Comparison of ENCODE assay signal across 22 cellular contexts in genomic region chr17:53924530-53925455, GRCh38.
DNase-seq lines count a peak whose midpoint lies in the region; ATAC-seq and TF ChIP-seq lines count a peak whose summit lies in the region.
"Had no signal": no experiment of that assay in that cellular context is flagged by ENCODE, and none has a peak within 500 bp of the region (broad histone marks: within the 10 kb centered on the region; RNA-seq: fewer than 3 reads in every experiment).

No MANE protein-coding gene starts in this region.

- TF ChIP-seq RAD21 in HCT116 (IDR thresholded peaks at IDR 0.05; ENCODE audit: low read depth): no peak

- H3K4me1 ChIP-seq in HCT116 (ENCODE audit: control insufficient read depth in 1 of 2, insufficient read depth in 2 of 2, low read length in 2 of 2): no peaks in the 10 kb centered on the region
- no peaks in the 10 kb centered on the region for H3K4me1 ChIP-seq in endodermal cell (ENCODE audit: control insufficient read depth, insufficient read depth, low read length)
- H3K4me1 ChIP-seq in neuron (ENCODE audit: insufficient read depth, low read length): peaks cover 24% of the 10 kb centered on the region
- H3K4me1 ChIP-seq: parathyroid adenoma had no signal

- BruUV-seq in HCT116 (replicated peaks; lab: Mats Ljungman, UMichigan): no TSS peak

- H3K79me2 ChIP-seq in HCT116 (ENCODE audit: insufficient read depth, low read length): no peaks in the 10 kb centered on the region
- H3K79me2 ChIP-seq: parathyroid adenoma had no signal

- H3K36me3 ChIP-seq in HCT116 (ENCODE audit: control insufficient read depth in 1 of 2, insufficient read depth in 2 of 2, low read length in 2 of 2) (no peaks in the 10 kb centered on the region; a peak in 1 of 4 replicates), endodermal cell (ENCODE audit: control insufficient read depth, insufficient read depth, low read length) (no peaks in the 10 kb centered on the region), neuron (ENCODE audit: insufficient read depth, low read length) (no peaks in the 10 kb centered on the region)

- H3K9me2 ChIP-seq in HCT116 (ENCODE audit: insufficient read depth): no peaks in the 10 kb centered on the region

- no peak overlapping the region for H3K9ac ChIP-seq in HCT116 (ENCODE audit: low read length)
- no peak overlapping the region for H3K9ac ChIP-seq in endodermal cell (ENCODE audit: extremely low read depth, low read length, poor library complexity, severe bottlenecking)
- H3K9ac ChIP-seq: parathyroid adenoma had no signal

- TF ChIP-seq POLR2A in HCT116 (IDR thresholded peaks at IDR 0.05; ENCODE audit: borderline replicate concordance, extremely low read depth, insufficient read depth, insufficient read length): no peak

- H3K9me3 ChIP-seq in HCT116 (ENCODE audit: control insufficient read depth in 1 of 2, insufficient read depth in 1 of 2, low read depth in 1 of 2, low read length in 2 of 2) (peaks cover 36 to 42% of the 10 kb centered on the region in 2 experiments; a peak in 2 of 4 replicates), endodermal cell (ENCODE audit: control insufficient read depth, low read length) (no peaks in the 10 kb centered on the region), neuron (ENCODE audit: low read length) (no peaks in the 10 kb centered on the region)

- H3K36me3 Mint-ChIP-seq in endodermal cell (ENCODE audit: low read depth) (no peaks in the 10 kb centered on the region), osteocyte (ENCODE audit: unreplicated experiment) (no peaks in the 10 kb centered on the region)

- H3K4me1 Mint-ChIP-seq in endodermal cell: peaks cover 3% of the 10 kb centered on the region
- no peaks in the 10 kb centered on the region for H3K4me1 Mint-ChIP-seq in osteocyte (ENCODE audit: unreplicated experiment)

- intact Hi-C loops in HCT116 (cut with micrococcal nuclease): no loop called here

- POLR2A ChIA-PET in HCT116 (lab: Charles Lee): no interaction called here

- ATAC-seq in HCT116: no peak
- ATAC-seq: activated CD4-positive, CD25-positive, alpha-beta regulatory T cell treated with anti-CD3 and anti-CD28 coated beads, Interleukin-2, amount 50 U/mL, for 24 hours; activated CD8-positive, alpha-beta T cell treated with anti-CD3 and anti-CD28 coated beads, Interleukin-2, amount 10 ng/mL, durations not matched to agents 7 days and 5 days had no signal

- H2AFZ ChIP-seq in HCT116 (ENCODE audit: low read depth, low read length, poor library complexity, severe bottlenecking) (no peak overlapping the region), neuron (ENCODE audit: low read depth, low read length) (peak overlapping the region; percentile 80)
- H2AFZ ChIP-seq: parathyroid adenoma had no signal

- no peaks in the 10 kb centered on the region for H3K9me3 Mint-ChIP-seq in endodermal cell
- peaks cover 15% of the 10 kb centered on the region for H3K9me3 Mint-ChIP-seq in osteocyte (ENCODE audit: unreplicated experiment)

- H3K27me3 ChIP-seq in HCT116 (ENCODE audit: insufficient read depth, low read length): no peaks in the 10 kb centered on the region
- no peaks in the 10 kb centered on the region for H3K27me3 ChIP-seq in endodermal cell (ENCODE audit: control insufficient read depth, insufficient read depth, low read length, poor library complexity, severe bottlenecking)
- H3K27me3 ChIP-seq in neuron (ENCODE audit: insufficient read depth, low read length): no peaks in the 10 kb centered on the region

- H3K4me2 ChIP-seq in HCT116 (ENCODE audit: low read length): no peak overlapping the region

- CTCF ChIA-PET in HCT116 (lab: Charles Lee): no interaction called here

- H3K27me3 Mint-ChIP-seq in endodermal cell (ENCODE audit: insufficient read depth) (no peaks in the 10 kb centered on the region), osteocyte (ENCODE audit: unreplicated experiment) (no peaks in the 10 kb centered on the region)

- H3K4me3 ChIP-seq in HCT116 (replicated peaks in 1 of 2; ENCODE audit: low read depth in 1 of 2, low read length in 2 of 2): no peak overlapping the region
- no peak overlapping the region for H3K4me3 ChIP-seq in endodermal cell (ENCODE audit: low read length)
- H3K4me3 ChIP-seq in neuron (ENCODE audit: low read length): peak overlapping the region; percentile 3
- H3K4me3 ChIP-seq: SK-N-MC had no signal

- TF ChIP-seq CTCF in HCT116 (IDR thresholded peaks at IDR 0.05 in 2 of 3, conservative IDR thresholded peaks at IDR 0.05 in 1 of 3; ENCODE audit: borderline replicate concordance in 1 of 3, insufficient read depth in 1 of 3, low read depth in 2 of 3, low read length in 2 of 3) (no peak), endodermal cell (conservative IDR thresholded peaks at IDR 0.05) (no peak), osteocyte (IDR thresholded peaks at IDR 0.05) (no peak)

- RAD21 ChIA-PET in HCT116 (lab: Charles Lee; ENCODE audit: low non-redundant PET in 1 of 2, low total read pairs in 2 of 2, uncharacterized antibody in 2 of 2, unreplicated experiment in 2 of 2): no interaction called here

- no peak for DNase-seq in HCT116 (ENCODE audit: low read depth, low spot score)
- no peak for DNase-seq in endodermal cell
- peak; percentile 4 for DNase-seq in kidney tubule cell (ENCODE audit: low spot score)
- no peak for DNase-seq in Kasumi-1 (lab: John Stamatoyannopoulos, UW)
- no peak for DNase-seq in NCI-H82 (lab: John Stamatoyannopoulos, UW)
- DNase-seq in osteocyte (ENCODE audit: extremely low spot score, unreplicated experiment): no peak
- DNase-seq in dermis blood vessel endothelial cell: no peak
- DNase-seq: activated CD8-positive, alpha-beta T cell treated with anti-CD3 and anti-CD28 coated beads, Interleukin-2, amount 10 ng/mL, durations not matched to agents 7 days and 5 days; activated naive CD4-positive, alpha-beta T cell treated with anti-CD3 and anti-CD28 coated beads for 36 hours; activated T-cell treated with anti-CD3 and anti-CD28 coated beads, Interleukin-2, amount 50 U/mL, for 48 hours; amygdala; C1 segment of cervical spinal cord; NCI-H1105 treated with DMSO at 0.1 percent for 48 hours; NCI-H2081 treated with DMSO at 0.1 percent for 48 hours; stimulated activated CD4-positive, alpha-beta T cell treated with anti-CD3 and anti-CD28 coated beads, Interleukin-1b, Interleukin-23, amount 100 ng/mL, for 48 hours; stimulated activated naive CD4-positive, alpha-beta T cell; T1000 had no signal

- H3K4me3 Mint-ChIP-seq in endodermal cell (no peak overlapping the region), osteocyte (ENCODE audit: unreplicated experiment) (no peak overlapping the region)
- H3K4me3 Mint-ChIP-seq: activated CD8-positive, alpha-beta T cell treated with anti-CD3 and anti-CD28 coated beads, Interleukin-2, amount 10 ng/mL, durations not matched to agents 7 days and 5 days; activated naive CD4-positive, alpha-beta T cell treated with anti-CD3 and anti-CD28 coated beads for 36 hours had no signal

- H3K27ac ChIP-seq in HCT116 (ENCODE audit: low read depth, low read length) (no peak overlapping the region), endodermal cell (ENCODE audit: low read depth, low read length) (peak overlapping the region; percentile 27)
- H3K27ac ChIP-seq: epithelial cell of prostate, parathyroid adenoma, SK-N-MC had no signal

- no peaks in the 10 kb centered on the region for H4K20me1 ChIP-seq in HCT116 (ENCODE audit: insufficient read depth)

- WGBS in endodermal cell (ENCODE audit: insufficient coverage in 1 of 2, insufficient read length in 1 of 2), 2 experiments: 60 to 82% methylated on average over 2 to 4 of the region's 4 CpGs

- H3K27ac Mint-ChIP-seq in endodermal cell (no peak overlapping the region), osteocyte (ENCODE audit: unreplicated experiment) (no peak overlapping the region)
- H3K27ac Mint-ChIP-seq: activated CD8-positive, alpha-beta T cell treated with anti-CD3 and anti-CD28 coated beads, Interleukin-2, amount 10 ng/mL, durations not matched to agents 7 days and 5 days; activated naive CD4-positive, alpha-beta T cell treated with anti-CD3 and anti-CD28 coated beads for 36 hours had no signal

TF ChIP-seq in HCT116, 20 proteins besides CTCF, POLR2A, EP300 and RAD21:
- TF ChIP-seq TCF7L2 (IDR thresholded peaks at IDR 0.05; ENCODE audit: borderline replicate concordance, extremely low read depth, insufficient read depth, insufficient read length) (peak; percentile 72), ELF1 (IDR thresholded peaks at IDR 0.05; ENCODE audit: borderline replicate concordance, low read depth) (no peak)
